In the genomic region with DNA sequence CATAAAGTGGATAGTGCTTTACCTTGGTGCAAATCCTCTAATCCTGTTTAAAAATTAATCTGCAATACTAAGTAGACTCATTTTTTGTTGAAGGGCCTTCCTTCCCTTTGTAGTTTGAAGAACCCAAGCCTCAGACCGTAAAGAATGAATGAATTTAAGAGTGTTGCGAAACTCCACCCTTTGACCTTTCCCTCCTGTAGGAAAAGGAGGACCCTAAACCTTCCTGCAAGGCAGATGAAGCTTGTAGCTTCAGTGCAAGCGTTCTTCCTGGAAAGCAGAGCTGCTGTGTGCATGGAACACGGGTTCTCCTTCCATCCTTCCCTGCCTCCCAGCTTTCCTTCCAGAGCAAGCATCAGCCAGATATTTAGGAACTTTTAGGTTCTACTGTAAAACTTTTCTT, we compare ENCODE assay signal across 10 cellular contexts. TPM values are rescaled to one million over a fixed set of nuclear protein-coding genes. Genes with fewer than 3 reads are reported as not detected.
DNase-seq lines count a peak whose midpoint lies in the region; ATAC-seq and TF ChIP-seq lines count a peak whose summit lies in the region.
"Had no signal": no experiment of that assay in that cellular context is flagged by ENCODE, and none has a peak within 500 bp of the region (broad histone marks: within the 10 kb centered on the region; RNA-seq: fewer than 3 reads in every experiment).

No MANE protein-coding gene starts in this region.

- no peaks in the 10 kb centered on the region for H3K36me3 ChIP-seq in stomach

- no peaks in the 10 kb centered on the region for H3K36me3 Mint-ChIP-seq in activated naive CD4-positive, alpha-beta T cell treated with anti-CD3 and anti-CD28 coated beads, Interleukin-2, amount 50 U/mL, for 24 hours
- H3K36me3 Mint-ChIP-seq in WTC11 = 0 out of 2 replicates have a peak, but pooled peaks cover 5% of the 10 kb centered on the region

- TF ChIP-seq EP300 in stomach (IDR thresholded peaks at IDR 0.05) = no peak

- peak overlapping the region; percentile 4 for H3K4me3 Mint-ChIP-seq in activated naive CD4-positive, alpha-beta T cell treated with anti-CD3 and anti-CD28 coated beads, Interleukin-2, amount 50 U/mL, for 24 hours
- H3K4me3 Mint-ChIP-seq in WTC11 = peak overlapping the region; percentile 96

- POLR2A ChIA-PET in WTC11 (lab: Charles Lee) = interaction anchor here (3.2 kb wide), 1 partner anchor 12 kb away, joined by 29 read pairs; no protein-coding TSS in a partner anchor

- H3K9me3 Mint-ChIP-seq in activated naive CD4-positive, alpha-beta T cell treated with anti-CD3 and anti-CD28 coated beads, Interleukin-2, amount 50 U/mL, for 24 hours = no peaks in the 10 kb centered on the region
- H3K9me3 Mint-ChIP-seq in WTC11 = no peaks in the 10 kb centered on the region

- H3K9me3 ChIP-seq in iPS-18c (ENCODE audit: control insufficient read depth, insufficient read depth, low read length) (no peaks in the 10 kb centered on the region), stomach (no peaks in the 10 kb centered on the region)
- H3K9me3 ChIP-seq: mucosa of descending colon had no signal

- H3K4me3 ChIP-seq in iPS-18c (ENCODE audit: insufficient read depth, low read depth, low read length) (peak overlapping the region; percentile 21), stomach (peak overlapping the region in 3 of 4 donors; percentile 77 to 91 (median 78))
- H3K4me3 ChIP-seq: mucosa of descending colon had no signal

- peaks cover 14% of the 10 kb centered on the region for H3K4me1 Mint-ChIP-seq in activated naive CD4-positive, alpha-beta T cell treated with anti-CD3 and anti-CD28 coated beads, Interleukin-2, amount 50 U/mL, for 24 hours
- peaks cover 65% of the 10 kb centered on the region for H3K4me1 Mint-ChIP-seq in WTC11

- no peak for TF ChIP-seq POLR2A in stomach (IDR thresholded peaks at IDR 0.05)

- TF ChIP-seq CTCF in WTC11 (IDR thresholded peaks at IDR 0.05) (no peak), stomach (IDR thresholded peaks at IDR 0.05) (no peak)

- intact Hi-C loops in stomach (cut with DNase I; ENCODE audit: low total_unique reads) = no loop called here

- CTCF ChIA-PET in WTC11 (lab: Charles Lee) = interaction anchor here (1.8 to 3.9 kb wide), 2 partner anchors 12 to 56 kb away, joined by 5 to 33 read pairs; no protein-coding TSS in a partner anchor

- no peak overlapping the region for H3K27ac Mint-ChIP-seq in activated naive CD4-positive, alpha-beta T cell treated with anti-CD3 and anti-CD28 coated beads, Interleukin-2, amount 50 U/mL, for 24 hours
- peak overlapping the region; percentile 82; the same call in 1 of the 2 replicates for H3K27ac Mint-ChIP-seq in WTC11

- no peaks in the 10 kb centered on the region for H3K27me3 Mint-ChIP-seq in activated naive CD4-positive, alpha-beta T cell treated with anti-CD3 and anti-CD28 coated beads, Interleukin-2, amount 50 U/mL, for 24 hours
- no peaks in the 10 kb centered on the region for H3K27me3 Mint-ChIP-seq in WTC11 (ENCODE audit: low read depth)

- no peak for DNase-seq in activated naive CD4-positive, alpha-beta T cell (lab: John Stamatoyannopoulos, UW)
- DNase-seq in WTC11 (ENCODE audit: low spot score) (no peak), stomach (no peak), NCI-H2081 treated with DMSO at 0.1 percent for 48 hours (lab: John Stamatoyannopoulos, UW) (no peak), substantia nigra (lab: John Stamatoyannopoulos, UW) (no peak), NCI-H1105 treated with DMSO at 0.1 percent for 48 hours (lab: John Stamatoyannopoulos, UW) (no peak)
- DNase-seq: NCI-H2171 had no signal

- H3K27ac ChIP-seq in stomach = peak overlapping the region in 3 of 5 donors; percentile 91 to 96 (median 95)
- H3K27ac ChIP-seq in substantia nigra (ENCODE audit: low read depth, low read length, poor library complexity, severe bottlenecking) = no peak overlapping the region

- peaks cover 12 to 62% (median 51%) of the 10 kb centered on the region in 4 donors for H3K4me1 ChIP-seq in stomach

- ATAC-seq in WTC11 = no peak
- ATAC-seq: mucosa of descending colon had no signal

- WGBS in stomach, 5 donors = 48 to 61% (median 49%) methylated on average over 4 of the region's 4 CpGs

- no peaks in the 10 kb centered on the region for H3K27me3 ChIP-seq in stomach

TF ChIP-seq in WTC11, 78 proteins besides CTCF, POLR2A, EP300 and RAD21:
- TF ChIP-seq ZNF138 (CRISPR knock-in tag; conservative IDR thresholded peaks at IDR 0.05) (no peak), ZNF423 (CRISPR knock-in tag; IDR thresholded peaks at IDR 0.05) (no peak), FOXJ3 (CRISPR knock-in tag; IDR thresholded peaks at IDR 0.05; ENCODE audit: borderline replicate concordance) (no peak), ELF4 (CRISPR knock-in tag; IDR thresholded peaks at IDR 0.05; ENCODE audit: low read depth) (no peak), SP1 (CRISPR knock-in tag; conservative IDR thresholded peaks at IDR 0.05) (no peak), NFYB (CRISPR knock-in tag; conservative IDR thresholded peaks at IDR 0.05; ENCODE audit: low read depth) (no peak), NFATC4 (CRISPR knock-in tag; IDR thresholded peaks at IDR 0.05) (no peak), ZNF416 (CRISPR knock-in tag; IDR thresholded peaks at IDR 0.05) (no peak), CBFB (CRISPR knock-in tag; IDR thresholded peaks at IDR 0.05; ENCODE audit: low read depth) (no peak)
- TF ChIP-seq, protein P1, sequence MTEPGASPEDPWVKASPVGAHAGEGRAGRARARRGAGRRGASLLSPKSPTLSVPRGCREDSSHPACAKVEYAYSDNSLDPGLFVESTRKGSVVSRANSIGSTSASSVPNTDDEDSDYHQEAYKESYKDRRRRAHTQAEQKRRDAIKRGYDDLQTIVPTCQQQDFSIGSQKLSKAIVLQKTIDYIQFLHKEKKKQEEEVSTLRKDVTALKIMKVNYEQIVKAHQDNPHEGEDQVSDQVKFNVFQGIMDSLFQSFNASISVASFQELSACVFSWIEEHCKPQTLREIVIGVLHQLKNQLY (CRISPR knock-in tag; IDR thresholded peaks at IDR 0.05) = no peak
- TF ChIP-seq, protein P2, sequence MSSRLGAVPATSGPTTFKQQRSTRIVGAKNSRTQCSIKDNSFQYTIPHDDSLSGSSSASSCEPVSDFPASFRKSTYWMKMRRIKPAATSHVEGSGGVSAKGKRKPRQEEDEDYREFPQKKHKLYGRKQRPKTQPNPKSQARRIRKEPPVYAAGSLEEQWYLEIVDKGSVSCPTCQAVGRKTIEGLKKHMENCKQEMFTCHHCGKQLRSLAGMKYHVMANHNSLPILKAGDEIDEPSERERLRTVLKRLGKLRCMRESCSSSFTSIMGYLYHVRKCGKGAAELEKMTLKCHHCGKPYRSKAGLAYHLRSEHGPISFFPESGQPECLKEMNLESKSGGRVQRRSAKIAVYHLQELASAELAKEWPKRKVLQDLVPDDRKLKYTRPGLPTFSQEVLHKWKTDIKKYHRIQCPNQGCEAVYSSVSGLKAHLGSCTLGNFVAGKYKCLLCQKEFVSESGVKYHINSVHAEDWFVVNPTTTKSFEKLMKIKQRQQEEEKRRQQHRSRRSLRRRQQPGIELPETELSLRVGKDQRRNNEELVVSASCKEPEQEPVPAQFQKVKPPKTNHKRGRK (CRISPR knock-in tag; IDR thresholded peaks at IDR 0.05; ENCODE audit: borderline replicate concordance) = no peak

RNA-seq across cellular contexts. Expression of a gene that starts 1.7 kb away (rescaled TPM):
- total RNA-seq in WTC11 (2021) (98.8 to 113 TPM (median 108 TPM) in 3 replicates), stomach (100 to 1,000 TPM in 3 of 5 donors, 10 to 100 TPM in 2; 75.2 to 263 (median 138) TPM)
- 10 to 100 TPM; 61.0 to 79.9 (median 64.5) TPM for polyA plus RNA-seq in stomach
